18 cellular contexts compared by ENCODE assay signal in the genomic region with DNA sequence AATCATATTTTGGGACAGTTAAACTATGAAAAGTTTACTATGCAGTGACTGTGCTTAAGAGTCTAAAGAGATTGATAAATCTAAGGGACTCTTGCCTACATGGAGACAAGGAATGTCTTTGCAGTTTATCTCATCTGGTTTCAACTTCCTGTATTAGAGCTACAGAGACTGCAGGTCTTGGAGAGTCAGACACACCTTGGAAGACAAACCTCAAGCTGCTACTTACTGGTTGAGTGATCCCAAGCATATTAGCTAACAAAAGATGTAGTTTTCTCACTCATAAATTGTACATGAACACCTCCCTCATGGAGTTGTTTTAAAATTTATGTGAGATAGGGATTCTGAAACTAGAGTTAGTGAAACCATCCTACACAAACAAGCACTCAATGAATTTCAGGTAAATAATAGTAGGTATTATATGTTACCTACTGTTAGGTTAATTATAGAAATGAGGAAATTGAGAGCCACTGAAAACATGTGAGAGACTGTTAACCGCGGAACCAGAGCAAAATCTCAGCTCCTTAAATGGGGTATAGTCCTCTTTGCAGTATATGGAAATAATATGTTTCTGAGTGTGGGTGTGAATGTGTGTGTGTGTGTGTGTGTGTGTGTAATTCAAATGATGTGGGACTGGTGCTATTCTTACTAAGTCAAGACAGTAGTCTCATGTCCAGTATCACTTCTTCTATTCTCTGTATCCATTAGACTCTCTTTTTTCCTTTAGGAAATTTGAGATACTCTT.
A peak's percentile ranks its signal among the peaks of the same experiment; 100 is the strongest.
DNase-seq lines count a peak whose midpoint lies in the region; ATAC-seq and TF ChIP-seq lines count a peak whose summit lies in the region.
"Had no signal": no experiment of that assay in that cellular context is flagged by ENCODE, and none has a peak within 500 bp of the region (broad histone marks: within the 10 kb centered on the region; RNA-seq: fewer than 3 reads in every experiment).

No MANE protein-coding gene starts in this region.

- H3K9ac ChIP-seq in MM.1S (ENCODE audit: low read length): no peak overlapping the region

- peaks cover 8% of the 10 kb centered on the region; the same call in 1 of the 2 replicates for H3K4me1 ChIP-seq in MM.1S (ENCODE audit: low read length)
- no peaks in the 10 kb centered on the region for H3K4me1 ChIP-seq in tibial artery
- H3K4me1 ChIP-seq: ascending aorta, testis had no signal

- no peaks in the 10 kb centered on the region for H3K9me2 ChIP-seq in MM.1S (replicated peaks; ENCODE audit: insufficient read depth, low read length)

- H3K9me3 ChIP-seq in MM.1S (replicated peaks; ENCODE audit: insufficient read depth, low read length): no peaks in the 10 kb centered on the region
- no peaks in the 10 kb centered on the region for H3K9me3 ChIP-seq in tibial artery
- H3K9me3 ChIP-seq: ascending aorta, testis had no signal

- no peaks in the 10 kb centered on the region for H3F3A ChIP-seq in MM.1S (ENCODE audit: insufficient read depth, low read length)

- no peak overlapping the region for H3K4me3 ChIP-seq in MM.1S (ENCODE audit: low read length)
- no peak overlapping the region for H3K4me3 ChIP-seq in tibial artery
- H3K4me3 ChIP-seq: ascending aorta, PC-9, testis had no signal

- peaks cover 0 to 6% (median 6%) of the 10 kb centered on the region in 3 donors for H3K27me3 Mint-ChIP-seq in CD14-positive monocyte (ENCODE audit: low read depth in 3 of 3)
- H3K27me3 Mint-ChIP-seq: CD4-positive, alpha-beta memory T cell had no signal

- no peak overlapping the region for H2AFZ ChIP-seq in MM.1S (ENCODE audit: low read length)
- H2AFZ ChIP-seq: PC-9 had no signal

- TF ChIP-seq CTCF in GM13976 (IDR thresholded peaks at IDR 0.05; ENCODE audit: borderline replicate concordance, control extremely low read depth, extremely low read depth, insufficient read depth, missing control alignments): no peak
- no peak for TF ChIP-seq CTCF in MM.1S (IDR thresholded peaks at IDR 0.05; ENCODE audit: low read length)
- TF ChIP-seq CTCF in CD14-positive monocyte (IDR thresholded peaks at IDR 0.05): no peak
- no peak for TF ChIP-seq CTCF in tibial artery (IDR thresholded peaks at IDR 0.05)

- no peaks in the 10 kb centered on the region for H3K36me3 Mint-ChIP-seq in CD14-positive monocyte
- H3K36me3 Mint-ChIP-seq: CD4-positive, alpha-beta memory T cell had no signal

- H3K79me2 ChIP-seq in MM.1S (ENCODE audit: low read length): no peaks in the 10 kb centered on the region

- H3K27ac ChIP-seq in MM.1S (ENCODE audit: low read length) (peak overlapping the region; percentile 14; the same call in 1 of the 2 replicates), tibial artery (no peak overlapping the region)
- H3K27ac ChIP-seq: ascending aorta, PC-9, testis, WERI-Rb-1 had no signal

- DNase-seq in GM13976 (ENCODE audit: low spot score) (peak; percentile 3), MM.1S (peak; percentile 62), NCI-H526 treated with DMSO at 0.1 percent for 48 hours (lab: John Stamatoyannopoulos, UW) (no peak), CD14-positive monocyte (ENCODE audit: low spot score) (no peak), NCI-H526 (lab: John Stamatoyannopoulos, UW) (no peak), tibial artery (no peak)
- DNase-seq: CD4-positive, alpha-beta memory T cell; erythroblast; islet precursor cell; NCI-H1436 treated with DMSO at 0.1 percent for 48 hours; PC-9; right cardiac atrium; stimulated activated CD4-positive, alpha-beta T cell treated with anti-CD3 and anti-CD28 coated beads, Interleukin-2, amount 100 ng/mL, for 24 hours; testis; WERI-Rb-1 had no signal

- H3K4me2 ChIP-seq in MM.1S (ENCODE audit: low read depth, low read length): peak overlapping the region; percentile 2; the same call in 1 of the 2 replicates
- H3K4me2 ChIP-seq: PC-9 had no signal

- no peak overlapping the region for H3K27ac Mint-ChIP-seq in CD14-positive monocyte
- H3K27ac Mint-ChIP-seq: CD4-positive, alpha-beta memory T cell had no signal

- H4K20me1 ChIP-seq in MM.1S (ENCODE audit: insufficient read depth, low read length): no peaks in the 10 kb centered on the region

- H3K4me3 Mint-ChIP-seq in CD14-positive monocyte: no peak overlapping the region
- H3K4me3 Mint-ChIP-seq: CD4-positive, alpha-beta memory T cell had no signal

- intact Hi-C loops in CD14-positive monocyte (cut with micrococcal nuclease) (no loop called here), tibial artery (cut with DNase I; ENCODE audit: low total_unique reads) (no loop called here)

- no peaks in the 10 kb centered on the region for H3K36me3 ChIP-seq in MM.1S (replicated peaks; ENCODE audit: insufficient read depth, low read length)
- no peaks in the 10 kb centered on the region for H3K36me3 ChIP-seq in tibial artery
- H3K36me3 ChIP-seq: ascending aorta, WERI-Rb-1 had no signal

- H3K27me3 ChIP-seq in MM.1S (replicated peaks; ENCODE audit: insufficient read depth, low read length): no peaks in the 10 kb centered on the region
- H3K27me3 ChIP-seq in tibial artery: no peaks in the 10 kb centered on the region
- H3K27me3 ChIP-seq: ascending aorta, testis had no signal

- ATAC-seq in GM19468 (IDR thresholded peaks at IDR 0.05; ENCODE audit: extremely low read depth, unreplicated experiment) (peak; percentile 53), HG02938 (IDR thresholded peaks at IDR 0.05; ENCODE audit: unreplicated experiment) (peak; percentile 60)
- ATAC-seq: right cardiac atrium had no signal

- no peaks in the 10 kb centered on the region for H3K4me1 Mint-ChIP-seq in CD14-positive monocyte
- H3K4me1 Mint-ChIP-seq: CD4-positive, alpha-beta memory T cell had no signal

- in situ Hi-C loops in GM13976 (cut with MboI; ENCODE audit: low sequenced_read_pairs, unreplicated experiment): no loop called here

- H3K9me3 Mint-ChIP-seq in CD14-positive monocyte: peaks cover 0 to 5% (median 0%) of the 10 kb centered on the region in 7 donors

Comparison
In these comparisons a context has a peak if more than half of its experiments do, and no peak if none do; other contexts are left out.
1. DNase-seq: peak in GM13976 (single experiment) and MM.1S (single experiment); none in NCI-H526 treated with DMSO at 0.1 percent for 48 hours (single experiment), CD14-positive monocyte (single experiment), NCI-H526 (0 of 2) and tibial artery (0 of 2).